Comparison of ENCODE assay signal across 1 cellular context in genomic region chr15:100334905-100335304, GRCh38.
TF ChIP-seq lines count a peak whose summit lies in the region.

No MANE protein-coding gene starts in this region.

TF ChIP-seq in K562, 482 proteins besides CTCF, POLR2A, EP300 and RAD21:
- TF ChIP-seq ZNF507 (tag; conservative IDR thresholded peaks at IDR 0.05): no peak
TF ChIP-seq in K562: peak in this region for 0.
